Comparison of ENCODE assay signal across 11 cellular contexts in genomic region chr2:11773111-11773510, GRCh38.
"Had no signal": no experiment of that assay in that cellular context is flagged by ENCODE, and none has a peak within 500 bp of the region (broad histone marks: within the 10 kb centered on the region; RNA-seq: fewer than 3 reads in every experiment).

No MANE protein-coding gene starts in this region.

- H3K27me3 Mint-ChIP-seq: naive thymus-derived CD8-positive, alpha-beta T cell had no signal

- H3K4me3 Mint-ChIP-seq: naive thymus-derived CD8-positive, alpha-beta T cell had no signal

- ATAC-seq: mucosa of descending colon; naive thymus-derived CD8-positive, alpha-beta T cell had no signal

- DNase-seq: activated CD4-positive, CD25-positive, alpha-beta regulatory T cell; islet precursor cell; mucosa of descending colon; naive thymus-derived CD8-positive, alpha-beta T cell; nucleus accumbens; posterior cingulate gyrus; retina; SIG-M5; stimulated activated CD4-positive, alpha-beta T cell treated with anti-CD3 and anti-CD28 coated beads, Interleukin-2, amount 100 ng/mL, for 48 hours; stimulated activated naive CD4-positive, alpha-beta T cell treated with Interleukin-2 at 50 U/mL for 16 hours; transverse colon had no signal

- H3K9me3 Mint-ChIP-seq: naive thymus-derived CD8-positive, alpha-beta T cell had no signal
